ENCODE assay signal across 3 cellular contexts in genomic region chr1:1332031-1332755, GRCh38.
TF ChIP-seq lines count a peak whose summit lies in the region.

No MANE protein-coding gene starts in this region.

TF ChIP-seq in HEK293, 187 proteins besides CTCF, POLR2A, EP300 and RAD21:
- 0 out of 2 replicates have a peak, but pooled peaks have one; percentile 10 for TF ChIP-seq ZFHX2 (tag by site-specific recombination; conservative IDR thresholded peaks at IDR 0.05)
- peak; percentile 96 for TF ChIP-seq BCL11B (tag by site-specific recombination; IDR thresholded peaks at IDR 0.05; ENCODE audit: low read depth)
- no peak for TF ChIP-seq ZSCAN30 (tag by site-specific recombination; IDR thresholded peaks at IDR 0.05)
- no peak for TF ChIP-seq ZNF777 (tag by site-specific recombination; IDR thresholded peaks at IDR 0.05; ENCODE audit: borderline replicate concordance)
- TF ChIP-seq ZNF785 (tag by site-specific recombination; IDR thresholded peaks at IDR 0.05) = no peak
- peak; percentile 96 for TF ChIP-seq BCL11A (tag by site-specific recombination; IDR thresholded peaks at IDR 0.05; ENCODE audit: low read depth)
- no peak for TF ChIP-seq ZSCAN23 (tag by site-specific recombination; IDR thresholded peaks at IDR 0.05)
- no peak for TF ChIP-seq PRDM2 (tag by site-specific recombination; IDR thresholded peaks at IDR 0.05; ENCODE audit: borderline replicate concordance)
- TF ChIP-seq ZNF843 (tag by site-specific recombination; IDR thresholded peaks at IDR 0.05) = no peak
- no peak for TF ChIP-seq PRDM1 (tag by site-specific recombination; IDR thresholded peaks at IDR 0.05)
TF ChIP-seq in HEK293: peak in this region for 3.

TF ChIP-seq in GM12878, 131 proteins besides CTCF, POLR2A, EP300 and RAD21:
- TF ChIP-seq NFXL1 (IDR thresholded peaks at IDR 0.05; ENCODE audit: borderline replicate concordance) = no peak
- TF ChIP-seq DPF2 (IDR thresholded peaks at IDR 0.05) = no peak
- TF ChIP-seq SMC3 (IDR thresholded peaks at IDR 0.05; ENCODE audit: borderline replicate concordance, low read length) = no peak
- TF ChIP-seq EED (IDR thresholded peaks at IDR 0.05; ENCODE audit: low read depth) = no peak
- TF ChIP-seq HSF1 (IDR thresholded peaks at IDR 0.05; ENCODE audit: low read depth, low read length) = no peak
- no peak for TF ChIP-seq BACH1 (IDR thresholded peaks at IDR 0.05; ENCODE audit: borderline replicate concordance)
- no peak for TF ChIP-seq ZBTB33 (IDR thresholded peaks at IDR 0.05)
- no peak for TF ChIP-seq STAT1 (conservative IDR thresholded peaks at IDR 0.05)

TF ChIP-seq in liver, 16 proteins besides CTCF, POLR2A, EP300 and RAD21:
- TF ChIP-seq MAX (IDR thresholded peaks at IDR 0.05) (no peak), YY1 (IDR thresholded peaks at IDR 0.05) (no peak), ATF3 (IDR thresholded peaks at IDR 0.05) (no peak), SP1 (IDR thresholded peaks at IDR 0.05) (no peak), ZBTB33 (IDR thresholded peaks at IDR 0.05) (no peak), EGR1 (IDR thresholded peaks at IDR 0.05; ENCODE audit: low read depth in 2 of 2) (peak in 1 of 2 donors; percentile 69)
